ENCODE assay signal across 22 cellular contexts in genomic region chr19:48149430-48149829, GRCh38. TPM values are rescaled to one million over a fixed set of nuclear protein-coding genes. Genes with fewer than 3 reads are reported as not detected.
A peak's percentile ranks its signal among the peaks of the same experiment; 100 is the strongest.
DNase-seq lines count a peak whose midpoint lies in the region; ATAC-seq and TF ChIP-seq lines count a peak whose summit lies in the region.
"Had no signal": no experiment of that assay in that cellular context is flagged by ENCODE, and none has a peak within 500 bp of the region (broad histone marks: within the 10 kb centered on the region; RNA-seq: fewer than 3 reads in every experiment).

No MANE protein-coding gene starts in this region.

- H3K36me3 Mint-ChIP-seq in dendritic cell treated with granulocyte-macrophage colony-stimulating factor and Interleukin-4, amounts not matched to agents 40 ng/mL and 50 ng/mL, for 4 days (ENCODE audit: low read depth): peaks cover 36% of the 10 kb centered on the region
- H3K36me3 Mint-ChIP-seq in activated CD4-positive, alpha-beta memory T cell treated with anti-CD3 and anti-CD28 coated beads for 36 hours: peaks cover 26% of the 10 kb centered on the region

- H3K4me3 Mint-ChIP-seq in dendritic cell treated with granulocyte-macrophage colony-stimulating factor and Interleukin-4, amounts not matched to agents 40 ng/mL and 50 ng/mL, for 4 days: no peak overlapping the region
- H3K4me3 Mint-ChIP-seq in activated CD4-positive, alpha-beta memory T cell treated with anti-CD3 and anti-CD28 coated beads for 36 hours: no peak overlapping the region
- H3K4me3 Mint-ChIP-seq: CD4-positive, alpha-beta memory T cell; HFFc6 had no signal

- peak; percentile 7 for DNase-seq in M059J (ENCODE audit: low read depth)
- peak; percentile 55 to 73 (median 66) for DNase-seq in right lobe of liver
- DNase-seq in sigmoid colon: peak; percentile 87
- DNase-seq in posterior vena cava (ENCODE audit: low spot score): no peak
- no peak for DNase-seq in left ventricle myocardium superior
- DNase-seq in activated CD4-positive, alpha-beta memory T cell treated with anti-CD3 and anti-CD28 coated beads for 36 hours: no peak
- DNase-seq in Peyer's patch: no peak
- DNase-seq: AML-193; CD4-positive, alpha-beta memory T cell; COR-L47; GOT3; HFFc6; KBM-7; MM.1S; NCI-H1694; NCI-H2029 treated with DMSO at 0.1 percent for 48 hours; NCI-H2227 treated with DMSO at 0.1 percent for 48 hours; NCI-H526 treated with DMSO at 0.1 percent for 48 hours; SHP77 treated with DMSO at 0.1 percent for 48 hours had no signal

- WGBS in right lobe of liver (ENCODE audit: insufficient coverage, low coverage, low lambda C conversion rate, missing lambda C conversion rate): 5% methylated on average over 3 of the region's 6 CpGs
- WGBS in sigmoid colon, 2 donors: 83 to 89% methylated on average over 6 of the region's 6 CpGs

- H3K4me1 ChIP-seq in right lobe of liver (peaks cover 0 to 26% (median 11%) of the 10 kb centered on the region in 4 donors), sigmoid colon (peaks cover 0 to 23% (median 18%) of the 10 kb centered on the region in 4 donors), Peyer's patch (no peaks in the 10 kb centered on the region)
- H3K4me1 ChIP-seq: HAP-1 had no signal

- POLR2A ChIA-PET in activated CD4-positive, alpha-beta memory T cell treated with anti-CD3 and anti-CD28 coated beads for 36 hours (lab: Charles Lee): no interaction called here

- no peaks in the 10 kb centered on the region for H3K9me3 Mint-ChIP-seq in dendritic cell treated with granulocyte-macrophage colony-stimulating factor and Interleukin-4, amounts not matched to agents 40 ng/mL and 50 ng/mL, for 4 days
- no peaks in the 10 kb centered on the region for H3K9me3 Mint-ChIP-seq in activated CD4-positive, alpha-beta memory T cell treated with anti-CD3 and anti-CD28 coated beads for 36 hours
- H3K9me3 Mint-ChIP-seq: CD4-positive, alpha-beta memory T cell; HFFc6 had no signal

- ATAC-seq in right lobe of liver (peak; percentile 75 to 87 (median 84)), left ventricle myocardium superior (no peak)

- H3K4me3 ChIP-seq in right lobe of liver (no peak overlapping the region), sigmoid colon (no peak overlapping the region), Peyer's patch (no peak overlapping the region)
- H3K4me3 ChIP-seq: BLaER1 treated with 17β-estradiol and CSF1 and Interleukin-3, amounts not matched to agents 10 nM and 100 nM; HAP-1 had no signal

- no peak for TF ChIP-seq CTCF in right lobe of liver (IDR thresholded peaks at IDR 0.05)
- TF ChIP-seq CTCF in sigmoid colon (IDR thresholded peaks at IDR 0.05): no peak
- TF ChIP-seq CTCF in Peyer's patch (IDR thresholded peaks at IDR 0.05): no peak

- H3K27me3 Mint-ChIP-seq in dendritic cell treated with granulocyte-macrophage colony-stimulating factor and Interleukin-4, amounts not matched to agents 40 ng/mL and 50 ng/mL, for 4 days: no peaks in the 10 kb centered on the region
- H3K27me3 Mint-ChIP-seq in activated CD4-positive, alpha-beta memory T cell treated with anti-CD3 and anti-CD28 coated beads for 36 hours: no peaks in the 10 kb centered on the region
- H3K27me3 Mint-ChIP-seq: CD4-positive, alpha-beta memory T cell had no signal

- CTCF ChIA-PET in activated CD4-positive, alpha-beta memory T cell treated with anti-CD3 and anti-CD28 coated beads for 36 hours (lab: Charles Lee): interaction anchor here (1.0 to 1.9 kb wide), 4 partner anchors 23 to 242 kb away, joined by 3 to 5 read pairs (median 4); partner anchors contain the start of gene KDELR1

- peak overlapping the region; percentile 7 for H3K27ac Mint-ChIP-seq in dendritic cell treated with granulocyte-macrophage colony-stimulating factor and Interleukin-4, amounts not matched to agents 40 ng/mL and 50 ng/mL, for 4 days
- H3K27ac Mint-ChIP-seq in activated CD4-positive, alpha-beta memory T cell treated with anti-CD3 and anti-CD28 coated beads for 36 hours: no peak overlapping the region
- H3K27ac Mint-ChIP-seq: CD4-positive, alpha-beta memory T cell; HFFc6 had no signal

- H3K27me3 ChIP-seq in right lobe of liver: no peaks in the 10 kb centered on the region
- H3K27me3 ChIP-seq in sigmoid colon: no peaks in the 10 kb centered on the region
- no peaks in the 10 kb centered on the region for H3K27me3 ChIP-seq in Peyer's patch
- H3K27me3 ChIP-seq: BLaER1 treated with 17β-estradiol and CSF1 and Interleukin-3, amounts not matched to agents 10 nM and 100 nM had no signal

- H3K36me3 ChIP-seq in right lobe of liver (no peaks in the 10 kb centered on the region), sigmoid colon (no peaks in the 10 kb centered on the region), Peyer's patch (peaks cover 0 to 13% (median 0%) of the 10 kb centered on the region in 3 donors)

- TF ChIP-seq POLR2A in right lobe of liver (IDR thresholded peaks at IDR 0.05): no peak
- TF ChIP-seq POLR2A in sigmoid colon (IDR thresholded peaks at IDR 0.05): no peak
- TF ChIP-seq POLR2A in Peyer's patch (IDR thresholded peaks at IDR 0.05): no peak

- intact Hi-C loops in dendritic cell treated with granulocyte-macrophage colony-stimulating factor and Interleukin-4, amounts not matched to agents 40 ng/mL and 50 ng/mL, for 4 days (cut with micrococcal nuclease): no loop called here
- intact Hi-C loops in right lobe of liver (cut with DNase I) (loop anchor here in 1 of 2 donors (5.0 kb wide), 1 partner anchor 37 kb away; the partner anchor contains the start of gene PLA2G4C), sigmoid colon (cut with DNase I) (no loop called here), posterior vena cava (cut with DNase I) (no loop called here), left ventricle myocardium superior (cut with micrococcal nuclease) (no loop called here)
- intact Hi-C loops in activated CD4-positive, alpha-beta memory T cell treated with anti-CD3 and anti-CD28 coated beads for 36 hours (cut with micrococcal nuclease): no loop called here

- TF ChIP-seq EP300 in sigmoid colon (IDR thresholded peaks at IDR 0.05): no peak

- peaks cover 18% of the 10 kb centered on the region for H3K4me1 Mint-ChIP-seq in dendritic cell treated with granulocyte-macrophage colony-stimulating factor and Interleukin-4, amounts not matched to agents 40 ng/mL and 50 ng/mL, for 4 days (ENCODE audit: low read depth)
- H3K4me1 Mint-ChIP-seq in activated CD4-positive, alpha-beta memory T cell treated with anti-CD3 and anti-CD28 coated beads for 36 hours (ENCODE audit: low read depth): no peaks in the 10 kb centered on the region

- H3K27ac ChIP-seq in right lobe of liver (peak overlapping the region in 1 of 3 donors; percentile 59), sigmoid colon (peak overlapping the region; percentile 25 to 66 (median 64)), Peyer's patch (no peak overlapping the region)
- H3K27ac ChIP-seq: BLaER1 treated with 17β-estradiol and CSF1 and Interleukin-3, amounts not matched to agents 10 nM and 100 nM had no signal

- H3K9me3 ChIP-seq in right lobe of liver (no peaks in the 10 kb centered on the region), sigmoid colon (no peaks in the 10 kb centered on the region), Peyer's patch (no peaks in the 10 kb centered on the region)
- H3K9me3 ChIP-seq: BLaER1 treated with 17β-estradiol and CSF1 and Interleukin-3, amounts not matched to agents 10 nM and 100 nM; HAP-1 had no signal

RNA-seq across cellular contexts. Expression of gene LIG1, which starts 20.7 kb away (rescaled TPM):
- total RNA-seq in M059J (2014; rRNA removed; shearing (Covaris generic)): 36.4 and 55.9 TPM in 2 replicates
- total RNA-seq in right lobe of liver (10 to 100 TPM in 2 of 6 experiments, 1 to 10 TPM in 4; 5.2 to 16.6 (median 7.7) TPM), sigmoid colon (10 to 100 TPM in 1 of 4 donors, 1 to 10 TPM in 3; 4.3 to 16.9 (median 6.5) TPM), posterior vena cava (1 to 10 TPM; 4.8 to 5.9 TPM), left ventricle myocardium superior (2.8 TPM), Peyer's patch (100 to 1,000 TPM in 1 of 4 donors, 10 to 100 TPM in 3; 30.3 to 104 (median 32.9) TPM)
- polyA plus RNA-seq in sigmoid colon: 10 to 100 TPM; 11.4 to 41.6 (median 15.5) TPM
- 100 to 1,000 TPM; 174 TPM for total RNA-seq in activated CD4-positive, alpha-beta memory T cell treated with anti-CD3 and anti-CD28 coated beads for 36 hours

RNA-seq across cellular contexts. Expression of gene ZSWIM9, which starts 21.1 kb away (rescaled TPM):
- total RNA-seq in M059J (2014; rRNA removed; shearing (Covaris generic)): 0.52 and 1.6 TPM in 2 replicates
- total RNA-seq in right lobe of liver (1 to 10 TPM; 1.5 to 2.5 (median 2.0) TPM), sigmoid colon (1 to 10 TPM; 2.4 to 10.0 (median 4.0) TPM), posterior vena cava (1 to 10 TPM; 6.1 to 8.6 TPM), left ventricle myocardium superior (7.9 TPM), Peyer's patch (1 to 10 TPM; 1.8 to 7.4 (median 3.5) TPM)
- polyA plus RNA-seq in sigmoid colon: 1 to 10 TPM; 4.2 to 6.1 (median 6.0) TPM
- 1 to 10 TPM; 7.4 to 8.0 TPM for total RNA-seq in activated CD4-positive, alpha-beta memory T cell treated with anti-CD3 and anti-CD28 coated beads for 36 hours

RNA-seq across cellular contexts. Expression of gene PLA2G4C, which starts 38.8 kb away (rescaled TPM):
- 14.7 and 22.8 TPM in 2 replicates for total RNA-seq in M059J (2014; rRNA removed; shearing (Covaris generic))
- total RNA-seq in right lobe of liver (10 to 100 TPM in 3 of 6 experiments, 1 to 10 TPM in 3; 3.8 to 29.7 (median 9.8) TPM), sigmoid colon (10 to 100 TPM; 11.8 to 18.5 (median 13.1) TPM), posterior vena cava (10 to 100 TPM; 13.7 to 20.2 TPM), left ventricle myocardium superior (34.9 TPM), Peyer's patch (10 to 100 TPM in 3 of 4 donors, 1 to 10 TPM in 1; 7.6 to 26.9 (median 18.3) TPM)
- 1 to 10 TPM in 2 of 3 donors, under 1 TPM in 1; 0.60 to 6.4 (median 6.0) TPM for polyA plus RNA-seq in sigmoid colon
- 10 to 100 TPM; 12.4 to 13.3 TPM for total RNA-seq in activated CD4-positive, alpha-beta memory T cell treated with anti-CD3 and anti-CD28 coated beads for 36 hours

Comparison
In these comparisons a context has a peak if more than half of its experiments do, and no peak if none do; other contexts are left out.
1. DNase-seq: peak in M059J (single experiment), right lobe of liver (3 of 3) and sigmoid colon (single experiment); none in posterior vena cava (single experiment), left ventricle myocardium superior (single experiment), activated CD4-positive, alpha-beta memory T cell treated with anti-CD3 and anti-CD28 coated beads for 36 hours (single experiment) and Peyer's patch (0 of 3).
2. H3K27ac ChIP-seq: peak in sigmoid colon (4 of 4); none in Peyer's patch (0 of 4).